Comparison of ENCODE assay signal across 2 cellular contexts in genomic region chr19:32416749-32417469, GRCh38.
TF ChIP-seq lines count a peak whose summit lies in the region.

No MANE protein-coding gene starts in this region.

TF ChIP-seq in IMR-90, 13 proteins besides CTCF, POLR2A, EP300 and RAD21:
- TF ChIP-seq RFX5 (IDR thresholded peaks at IDR 0.05; ENCODE audit: low read depth, low read length) (no peak), MXI1 (IDR thresholded peaks at IDR 0.05; ENCODE audit: borderline replicate concordance, low read depth, low read length) (0 out of 2 replicates have a peak, but pooled peaks have one; percentile 55)
TF ChIP-seq in IMR-90: peak in this region for 1.

TF ChIP-seq in K562, 482 proteins besides CTCF, POLR2A, EP300 and RAD21:
- TF ChIP-seq ZBTB2 (IDR thresholded peaks at IDR 0.05): no peak
- peak; percentile 68 for TF ChIP-seq MGA (IDR thresholded peaks at IDR 0.05)
- TF ChIP-seq FOSL1 (tag; conservative IDR thresholded peaks at IDR 0.05): 0 out of 2 replicates have a peak, but pooled peaks have one; percentile 36
- TF ChIP-seq CC2D1A (IDR thresholded peaks at IDR 0.05): 0 out of 2 replicates have a peak, but pooled peaks have one; percentile 15
- TF ChIP-seq MNT (conservative IDR thresholded peaks at IDR 0.05): 0 out of 4 replicates have a peak, but pooled peaks of 1 of the 2 experiments have one; percentile 23
- peak; percentile 19; the same call in 1 of the 2 replicates for TF ChIP-seq EP400 (IDR thresholded peaks at IDR 0.05)
- no peak for TF ChIP-seq CTCFL (IDR thresholded peaks at IDR 0.05; ENCODE audit: borderline replicate concordance, insufficient read depth, low read depth, low read length, poor library complexity, severe bottlenecking)
- TF ChIP-seq E2F6 (IDR thresholded peaks at IDR 0.05; ENCODE audit: borderline replicate concordance in 1 of 2, extremely low read depth in 1 of 2, insufficient read depth in 1 of 2, insufficient read length in 1 of 2, low read depth in 1 of 2, low read length in 1 of 2, poor library complexity in 1 of 2, severe bottlenecking in 1 of 2): peak in 1 of 2 experiments; percentile 32
- no peak for TF ChIP-seq SRF (CRISPR knock-in tag; IDR thresholded peaks at IDR 0.05)
- no peak for TF ChIP-seq ZNF311 (CRISPR knock-in tag; IDR thresholded peaks at IDR 0.05)
- peak; percentile 37; the same call in 1 of the 2 replicates for TF ChIP-seq MAX (CRISPR knock-in tag; IDR thresholded peaks at IDR 0.05)
- TF ChIP-seq MCM7 (IDR thresholded peaks at IDR 0.05): no peak
- no peak for TF ChIP-seq AFF1 (IDR thresholded peaks at IDR 0.05; ENCODE audit: low read depth in 1 of 2, partially characterized antibody in 2 of 2)
- no peak for TF ChIP-seq ZFP36 (IDR thresholded peaks at IDR 0.05; ENCODE audit: low read depth, low read length, partially characterized antibody)
- no peak for TF ChIP-seq ZBED1 (IDR thresholded peaks at IDR 0.05)
- no peak for TF ChIP-seq COPS2 (conservative IDR thresholded peaks at IDR 0.05)
- TF ChIP-seq HIVEP1 (CRISPR knock-in tag; IDR thresholded peaks at IDR 0.05): no peak
- no peak for TF ChIP-seq ZNF23 (CRISPR knock-in tag; IDR thresholded peaks at IDR 0.05)
- no peak for TF ChIP-seq ATF4 (CRISPR knock-in tag; IDR thresholded peaks at IDR 0.05)
- TF ChIP-seq TCF7L2 (IDR thresholded peaks at IDR 0.05; ENCODE audit: low read depth, low read length): no peak
